ENCODE assay signal across 20 cellular contexts in the genomic region with DNA sequence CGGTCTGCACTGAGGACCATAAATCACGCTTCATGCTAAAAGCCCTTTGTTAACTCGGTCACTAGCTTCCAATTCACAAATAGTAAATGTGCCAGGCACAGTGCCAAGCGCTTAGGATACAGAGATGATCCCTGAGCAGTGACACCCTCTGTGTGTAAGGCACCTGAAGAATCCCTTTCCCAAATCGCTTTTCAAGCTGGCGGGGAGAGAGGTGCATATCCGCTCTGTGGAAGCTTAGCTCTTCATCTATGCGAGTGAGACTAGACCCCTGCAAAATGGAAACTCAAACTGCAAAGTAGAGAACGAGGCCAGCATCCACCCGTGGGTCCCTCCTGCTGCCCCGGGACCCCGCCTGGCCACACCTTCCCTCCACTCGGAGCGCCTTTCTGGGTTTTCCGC. TPM values are rescaled to one million over a fixed set of nuclear protein-coding genes. Genes with fewer than 3 reads are reported as not detected.
DNase-seq lines count a peak whose midpoint lies in the region; ATAC-seq and TF ChIP-seq lines count a peak whose summit lies in the region.
"Had no signal": no experiment of that assay in that cellular context is flagged by ENCODE, and none has a peak within 500 bp of the region (broad histone marks: within the 10 kb centered on the region; RNA-seq: fewer than 3 reads in every experiment).

No MANE protein-coding gene starts in this region.

- peak overlapping the region; percentile 85 for H3K4me3 Mint-ChIP-seq in neural crest cell
- H3K4me3 Mint-ChIP-seq: activated naive CD8-positive, alpha-beta T cell; CD8-positive, alpha-beta memory T cell; T-helper 1 cell treated with Interleukin-12 subunit alpha and Interleukin-12 subunit beta and Interleukin-4 antibody, amounts not matched to agents 30 μg/mL and 1 μg/mL, for 36 hours had no signal

- no peak overlapping the region for H3K9ac ChIP-seq in MM.1S (ENCODE audit: low read length)

- no peaks in the 10 kb centered on the region for H3K9me3 ChIP-seq in MM.1S (replicated peaks; ENCODE audit: insufficient read depth, low read length)
- H3K9me3 ChIP-seq: A549, psoas muscle, testis had no signal

- H3K27me3 Mint-ChIP-seq in neural crest cell (ENCODE audit: low read depth), result peaks cover 43% of the 10 kb centered on the region

- H3K4me2 ChIP-seq in MM.1S (ENCODE audit: low read depth, low read length), result no peak overlapping the region
- H3K4me2 ChIP-seq: A549 had no signal

- H3K4me3 ChIP-seq in MM.1S (ENCODE audit: low read length) (no peak overlapping the region), fibroblast of villous mesenchyme (ENCODE audit: low read depth, low read length) (peak overlapping the region; percentile 71)
- H3K4me3 ChIP-seq: A549 had no signal

- peaks cover 24% of the 10 kb centered on the region for H3K4me1 Mint-ChIP-seq in neural crest cell

- 0 out of 2 replicates have a peak overlapping the region, but pooled peaks have one; percentile 27 for H2AFZ ChIP-seq in MM.1S (ENCODE audit: low read length)

- H3K9me3 Mint-ChIP-seq in neural crest cell, result no peaks in the 10 kb centered on the region
- H3K9me3 Mint-ChIP-seq: T-helper 1 cell treated with Interleukin-12 subunit alpha and Interleukin-12 subunit beta and Interleukin-4 antibody, amounts not matched to agents 30 μg/mL and 1 μg/mL, for 36 hours had no signal

- no peaks in the 10 kb centered on the region for H3K9me2 ChIP-seq in MM.1S (replicated peaks; ENCODE audit: insufficient read depth, low read length)

- no peaks in the 10 kb centered on the region for H3K27me3 ChIP-seq in MM.1S (replicated peaks; ENCODE audit: insufficient read depth, low read length)
- H3K27me3 ChIP-seq: testis had no signal

- H3K4me1 ChIP-seq in MM.1S (ENCODE audit: low read length), result no peaks in the 10 kb centered on the region
- H3K4me1 ChIP-seq: psoas muscle, testis had no signal

- no peak overlapping the region for H3K27ac Mint-ChIP-seq in neural crest cell (ENCODE audit: unreplicated experiment)
- H3K27ac Mint-ChIP-seq: activated naive CD8-positive, alpha-beta T cell; CD8-positive, alpha-beta memory T cell; T-helper 1 cell treated with Interleukin-12 subunit alpha and Interleukin-12 subunit beta and Interleukin-4 antibody, amounts not matched to agents 30 μg/mL and 1 μg/mL, for 36 hours had no signal

- H3K27ac ChIP-seq in MM.1S (ENCODE audit: low read length), result no peak overlapping the region
- H3K27ac ChIP-seq: A549, psoas muscle, testis had no signal

- H4K20me1 ChIP-seq in MM.1S (ENCODE audit: insufficient read depth, low read length), result no peaks in the 10 kb centered on the region

- DNase-seq in DMS79 (lab: John Stamatoyannopoulos, UW) (peak; percentile 21), MM.1S (no peak), fibroblast of villous mesenchyme (ENCODE audit: low read depth) (no peak), neural crest cell (ENCODE audit: low read depth, low spot score) (no peak), NCI-H1092 treated with DMSO at 0.1 percent for 48 hours (lab: John Stamatoyannopoulos, UW) (no peak), CD1c-positive myeloid dendritic cell (ENCODE audit: extremely low spot score) (no peak), activated gamma-delta T cell (lab: John Stamatoyannopoulos, UW) (no peak)
- DNase-seq: activated CD4-positive, alpha-beta T cell treated with anti-CD3 and anti-CD28 coated beads for 1 hour; activated T-cell treated with anti-CD3 and anti-CD28 coated beads for 4 hours; CD8-positive, alpha-beta memory T cell; GF-D8; kidney glomerular epithelial cell; NCI-H2081 treated with DMSO at 0.1 percent for 48 hours; testis had no signal

- no peaks in the 10 kb centered on the region for H3F3A ChIP-seq in MM.1S (ENCODE audit: insufficient read depth, low read length)

- H3K36me3 ChIP-seq in MM.1S (replicated peaks; ENCODE audit: insufficient read depth, low read length), result no peaks in the 10 kb centered on the region

- no peak for ATAC-seq in HG03565 (IDR thresholded peaks at IDR 0.05; ENCODE audit: unreplicated experiment)
- ATAC-seq: A549 had no signal

- no peaks in the 10 kb centered on the region for H3K79me2 ChIP-seq in MM.1S (ENCODE audit: low read length)

- peaks cover 2% of the 10 kb centered on the region for H3K36me3 Mint-ChIP-seq in neural crest cell (ENCODE audit: low read depth)
- H3K36me3 Mint-ChIP-seq: activated naive CD8-positive, alpha-beta T cell; CD8-positive, alpha-beta memory T cell had no signal

- TF ChIP-seq CTCF in MM.1S (IDR thresholded peaks at IDR 0.05; ENCODE audit: low read length) (no peak), fibroblast of villous mesenchyme (IDR thresholded peaks at IDR 0.05; ENCODE audit: insufficient read depth, low read depth, low read length) (no peak), neural crest cell (conservative IDR thresholded peaks at IDR 0.05) (no peak)

RNA-seq across cellular contexts. Expression of gene PIEZO2, which starts 2.4 kb away (rescaled TPM):
- total RNA-seq in fibroblast of villous mesenchyme (1.7 and 4.5 TPM in 2 replicates), neural crest cell (15.5 and 17.0 TPM in 2 replicates)
- total RNA-seq: CD8-positive, alpha-beta memory T cell; HT-29 had no signal
